8 cellular contexts compared by ENCODE assay signal in the genomic region with DNA sequence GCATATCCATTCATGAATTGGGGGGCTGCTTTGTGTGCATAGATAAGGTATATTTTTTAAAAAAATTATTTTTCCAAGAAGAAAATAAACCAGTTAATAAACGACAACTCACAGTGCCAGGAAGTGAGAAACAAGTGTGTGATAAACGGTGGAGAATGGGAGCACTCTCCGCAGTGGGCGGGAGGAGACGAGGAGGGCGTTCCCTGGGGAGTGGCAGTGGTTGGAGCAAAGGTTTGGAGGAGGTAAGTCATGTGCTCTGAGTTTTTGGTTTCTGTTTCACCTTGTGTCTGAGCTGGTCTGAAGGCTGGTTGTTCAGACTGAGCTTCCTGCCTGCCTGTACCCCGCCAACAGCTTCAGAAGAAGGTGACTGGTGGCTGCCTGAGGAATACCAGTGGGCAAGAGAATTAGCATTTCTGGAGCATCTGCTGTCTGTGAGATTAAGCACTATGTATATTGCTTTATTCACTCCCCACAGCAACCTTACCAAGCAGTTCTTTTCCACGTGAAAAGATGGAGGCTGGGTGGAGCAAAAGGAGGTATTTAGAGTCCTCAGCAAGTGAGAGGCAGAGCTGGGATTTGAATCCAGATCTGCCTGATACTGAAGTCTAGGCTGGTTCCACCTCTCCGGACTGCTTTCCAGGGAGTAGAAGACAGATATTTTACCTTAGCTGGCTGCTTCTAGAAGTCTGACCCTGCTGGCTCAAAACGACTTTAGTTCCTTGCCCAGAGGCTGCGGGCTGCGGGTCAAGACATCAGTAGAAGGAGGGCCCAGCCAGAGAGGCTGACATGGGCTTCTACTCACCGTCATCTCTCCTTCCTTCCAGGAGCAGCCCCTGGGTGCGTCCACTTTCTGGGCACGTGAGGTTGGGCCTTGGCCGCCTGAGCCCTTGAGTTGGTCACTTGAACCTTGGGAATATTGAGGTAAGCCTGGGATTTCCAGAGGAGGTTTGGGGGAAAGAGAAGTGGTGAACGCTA. TPM values are rescaled to one million over a fixed set of nuclear protein-coding genes. Genes with fewer than 3 reads are reported as not detected.
DNase-seq lines count a peak whose midpoint lies in the region; ATAC-seq and TF ChIP-seq lines count a peak whose summit lies in the region.

No MANE protein-coding gene starts in this region.

- H3F3A ChIP-seq in GM23338 (replicated peaks; ENCODE audit: low read depth): no peaks in the 10 kb centered on the region

- H3K9me3 Mint-ChIP-seq in GM23338: no peaks in the 10 kb centered on the region; the same call in 2 of the 3 replicates

- TF ChIP-seq CTCF in GM06990 (IDR thresholded peaks at IDR 0.05; ENCODE audit: insufficient read depth, low read length, poor library complexity, severe bottlenecking) (no peak), GM23338 (conservative IDR thresholded peaks at IDR 0.05; ENCODE audit: low read depth in 2 of 2) (no peak)

- H3K4me3 ChIP-seq in GM06990 (replicated peaks; ENCODE audit: low read depth, low read length) (peak overlapping the region; percentile 73), GM23338 (peak overlapping the region; percentile 38), iPS-11a (ENCODE audit: low read depth, low read length) (peak overlapping the region; percentile 21)

- H3K36me3 ChIP-seq in GM06990 (ENCODE audit: control insufficient read depth, insufficient read depth, low read length) (no peaks in the 10 kb centered on the region; the same call in none of the 2 replicates), GM23338 (ENCODE audit: insufficient read depth) (no peaks in the 10 kb centered on the region), KOPT-K1 (ENCODE audit: insufficient read depth, low read length) (peaks cover 25% of the 10 kb centered on the region)

- H3K79me2 ChIP-seq in GM23338 (replicated peaks; ENCODE audit: insufficient read depth): no peaks in the 10 kb centered on the region

- H3K4me3 Mint-ChIP-seq in GM23338: peak overlapping the region; percentile 64

- H3K27me3 ChIP-seq in GM06990 (replicated peaks; ENCODE audit: control insufficient read depth, insufficient read depth, low read length) (no peaks in the 10 kb centered on the region), GM23338 (ENCODE audit: insufficient read depth) (no peaks in the 10 kb centered on the region)

- H3K4me2 ChIP-seq in GM23338: peak overlapping the region; percentile 24; the same call in 1 of the 2 replicates

- H3K9me2 ChIP-seq in GM23338 (ENCODE audit: insufficient read depth): no peaks in the 10 kb centered on the region

- H3K4me1 ChIP-seq in GM23338 (ENCODE audit: insufficient read depth): no peaks in the 10 kb centered on the region

- DNase-seq in GM06990 (ENCODE audit: extremely low read depth, insufficient read length): peak; percentile 85
- peak; percentile 77 for DNase-seq in GM23338 (ENCODE audit: low spot score)
- peak; percentile 95 for DNase-seq in activated effector memory CD4-positive, alpha-beta T cell treated with anti-CD3 and anti-CD28 coated beads, Interleukin-2, amount 50 U/mL, for 16 hours
- peak; percentile 90 for DNase-seq in stimulated activated CD4-positive, alpha-beta T cell treated with anti-CD3 and anti-CD28 coated beads, Interleukin-1b, Interleukin-23, amount 100 ng/mL, for 48 hours
- no peak for DNase-seq in mesenteric fat pad (ENCODE audit: low spot score)

- TF ChIP-seq POLR2A in Raji (IDR thresholded peaks at IDR 0.05; ENCODE audit: insufficient read depth, low read depth, low read length): peak; percentile 84

- peak; percentile 85 for ATAC-seq in GM23338

- peaks cover 4% of the 10 kb centered on the region for H3K27me3 Mint-ChIP-seq in GM23338 (ENCODE audit: insufficient read depth, low read depth, poor library complexity)

- H3K27ac Mint-ChIP-seq in GM23338: no peak overlapping the region

- H3K4me1 Mint-ChIP-seq in GM23338: peaks cover 12% of the 10 kb centered on the region

- peak overlapping the region; percentile 60; the same call in 1 of the 2 replicates for H2AFZ ChIP-seq in GM23338

- H3K9me3 ChIP-seq in KOPT-K1 (ENCODE audit: insufficient read depth, low read length, poor library complexity, severe bottlenecking): no peaks in the 10 kb centered on the region

- H3K27ac ChIP-seq in GM23338 (ENCODE audit: low read depth) (no peak overlapping the region), KOPT-K1 (ENCODE audit: low read depth, low read length, poor library complexity, severe bottlenecking) (peak overlapping the region; percentile 95)

- no peaks in the 10 kb centered on the region for H4K20me1 ChIP-seq in GM23338 (replicated peaks; ENCODE audit: insufficient read depth)

- 0 out of 3 replicates have a peak, but pooled peaks cover 3% of the 10 kb centered on the region for H3K36me3 Mint-ChIP-seq in GM23338 (ENCODE audit: low read depth)

TF ChIP-seq in GM23338, 12 proteins besides CTCF, POLR2A, EP300 and RAD21:
- TF ChIP-seq POLR2AphosphoS5 (IDR thresholded peaks at IDR 0.05; ENCODE audit: low read depth): 0 out of 2 replicates have a peak, but pooled peaks have one; percentile 17
- TF ChIP-seq, protein P1, sequence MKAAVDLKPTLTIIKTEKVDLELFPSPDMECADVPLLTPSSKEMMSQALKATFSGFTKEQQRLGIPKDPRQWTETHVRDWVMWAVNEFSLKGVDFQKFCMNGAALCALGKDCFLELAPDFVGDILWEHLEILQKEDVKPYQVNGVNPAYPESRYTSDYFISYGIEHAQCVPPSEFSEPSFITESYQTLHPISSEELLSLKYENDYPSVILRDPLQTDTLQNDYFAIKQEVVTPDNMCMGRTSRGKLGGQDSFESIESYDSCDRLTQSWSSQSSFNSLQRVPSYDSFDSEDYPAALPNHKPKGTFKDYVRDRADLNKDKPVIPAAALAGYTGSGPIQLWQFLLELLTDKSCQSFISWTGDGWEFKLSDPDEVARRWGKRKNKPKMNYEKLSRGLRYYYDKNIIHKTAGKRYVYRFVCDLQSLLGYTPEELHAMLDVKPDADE (IDR thresholded peaks at IDR 0.05): no peak
TF ChIP-seq in GM23338: peak in this region for 1.

RNA-seq across cellular contexts. Expression of a gene that starts 26.9 kb away (rescaled TPM):
- 3.6 and 6.8 TPM in 2 replicates for total RNA-seq in GM23338 (2014; rRNA removed; shearing (Covaris generic))
- 2.3 TPM in 2 replicates for polyA plus RNA-seq in GM23338 (2016; fragmentation: Nextera tagmentation; extraction: Ambion mirVana)
- total RNA-seq in mesenteric fat pad: 25.2 TPM

RNA-seq across cellular contexts. Expression of a gene that starts 50.5 kb away (rescaled TPM):
- total RNA-seq in GM23338 (2014; rRNA removed; shearing (Covaris generic)): 2.9 and 3.5 TPM in 2 replicates
- 1.9 and 2.4 TPM in 2 replicates for polyA plus RNA-seq in GM23338 (2016; fragmentation: Nextera tagmentation; extraction: Ambion mirVana)
- 10.7 TPM for total RNA-seq in mesenteric fat pad

Comparison
In these comparisons a context has a peak if more than half of its experiments do, and no peak if none do; other contexts are left out.
1. H3K4me3 ChIP-seq: peak in every context shown above with its lines; median percentile 73 in GM06990; 38 in GM23338; 21 in iPS-11a.